ENCODE assay signal across 1 cellular context in genomic region chr19:49808762-49809154, GRCh38.
TF ChIP-seq lines count a peak whose summit lies in the region.

No MANE protein-coding gene starts in this region.

TF ChIP-seq in GM12878, 131 proteins besides CTCF, POLR2A, EP300 and RAD21 (continues in another document):
- no peak for TF ChIP-seq MEF2A (IDR thresholded peaks at IDR 0.05; ENCODE audit: insufficient read depth, low read depth, low read length)
- no peak for TF ChIP-seq NKRF (conservative IDR thresholded peaks at IDR 0.05)
- TF ChIP-seq CREB1 (IDR thresholded peaks at IDR 0.05; ENCODE audit: low read depth) = 0 out of 2 replicates have a peak, but pooled peaks have one; percentile 50
- TF ChIP-seq ZBTB33 (IDR thresholded peaks at IDR 0.05) = no peak
- TF ChIP-seq HDGF (IDR thresholded peaks at IDR 0.05) = peak; percentile 52; the same call in 1 of the 2 replicates
- no peak for TF ChIP-seq CBFB (IDR thresholded peaks at IDR 0.05; ENCODE audit: low read depth)
- no peak for TF ChIP-seq ZNF687 (IDR thresholded peaks at IDR 0.05)
- TF ChIP-seq FOXM1 (IDR thresholded peaks at IDR 0.05; ENCODE audit: low read depth, low read length) = no peak
- no peak for TF ChIP-seq YY1 (IDR thresholded peaks at IDR 0.05; ENCODE audit: low read depth, low read length)
- no peak for TF ChIP-seq E2F8 (IDR thresholded peaks at IDR 0.05; ENCODE audit: low read depth, partially characterized antibody)
- TF ChIP-seq SKIL (IDR thresholded peaks at IDR 0.05; ENCODE audit: low read depth, poor library complexity, severe bottlenecking) = no peak
- no peak for TF ChIP-seq WRNIP1 (IDR thresholded peaks at IDR 0.05; ENCODE audit: borderline replicate concordance, low read depth, low read length)
- TF ChIP-seq ATF2 (IDR thresholded peaks at IDR 0.05; ENCODE audit: low read length) = no peak
- no peak for TF ChIP-seq CEBPZ (IDR thresholded peaks at IDR 0.05; ENCODE audit: low read depth, low read length)
- no peak for TF ChIP-seq HDAC2 (IDR thresholded peaks at IDR 0.05)
- no peak for TF ChIP-seq KDM1A (IDR thresholded peaks at IDR 0.05; ENCODE audit: borderline replicate concordance)
- no peak for TF ChIP-seq NFIC (IDR thresholded peaks at IDR 0.05; ENCODE audit: low read depth, low read length)
- no peak for TF ChIP-seq TBL1XR1 (IDR thresholded peaks at IDR 0.05; ENCODE audit: low read depth, low read length)
- no peak for TF ChIP-seq LARP7 (IDR thresholded peaks at IDR 0.05)
- no peak for TF ChIP-seq SMAD1 (IDR thresholded peaks at IDR 0.05; ENCODE audit: low read depth, partially characterized antibody)
- TF ChIP-seq MTA3 (IDR thresholded peaks at IDR 0.05; ENCODE audit: borderline replicate concordance, low read length) = no peak
- TF ChIP-seq CUX1 (IDR thresholded peaks at IDR 0.05; ENCODE audit: insufficient replicate concordance, low read depth, low read length) = no peak
- no peak for TF ChIP-seq DPF2 (IDR thresholded peaks at IDR 0.05)
- TF ChIP-seq ESRRA (IDR thresholded peaks at IDR 0.05; ENCODE audit: low read length) = no peak
- no peak for TF ChIP-seq ATF3 (IDR thresholded peaks at IDR 0.05; ENCODE audit: borderline replicate concordance, extremely low read depth, low read depth, low read length)
- TF ChIP-seq SUZ12 (IDR thresholded peaks at IDR 0.05; ENCODE audit: unreplicated experiment) = no peak
- no peak for TF ChIP-seq SIX5 (IDR thresholded peaks at IDR 0.05; ENCODE audit: low read depth, low read length, severe bottlenecking)
- peak; percentile 26; the same call in 1 of the 2 replicates for TF ChIP-seq CREM (IDR thresholded peaks at IDR 0.05; ENCODE audit: low read depth)
- TF ChIP-seq EGR1 (IDR thresholded peaks at IDR 0.05; ENCODE audit: borderline replicate concordance in 1 of 2, low read depth in 2 of 2, low read length in 2 of 2) = peak in 1 of 2 experiments; percentile 39; a peak in 1 of 3 replicates
- TF ChIP-seq CHD4 (IDR thresholded peaks at IDR 0.05) = no peak
- TF ChIP-seq PAX8 (IDR thresholded peaks at IDR 0.05) = no peak
- TF ChIP-seq SMC3 (IDR thresholded peaks at IDR 0.05; ENCODE audit: borderline replicate concordance, low read length) = no peak
- no peak for TF ChIP-seq EZH2 (IDR thresholded peaks at IDR 0.05; ENCODE audit: borderline replicate concordance, control insufficient read depth, low read depth, low read length)
- no peak for TF ChIP-seq RBBP5 (conservative IDR thresholded peaks at IDR 0.05)
